Comparison of ENCODE assay signal across 1 cellular context in the genomic region with DNA sequence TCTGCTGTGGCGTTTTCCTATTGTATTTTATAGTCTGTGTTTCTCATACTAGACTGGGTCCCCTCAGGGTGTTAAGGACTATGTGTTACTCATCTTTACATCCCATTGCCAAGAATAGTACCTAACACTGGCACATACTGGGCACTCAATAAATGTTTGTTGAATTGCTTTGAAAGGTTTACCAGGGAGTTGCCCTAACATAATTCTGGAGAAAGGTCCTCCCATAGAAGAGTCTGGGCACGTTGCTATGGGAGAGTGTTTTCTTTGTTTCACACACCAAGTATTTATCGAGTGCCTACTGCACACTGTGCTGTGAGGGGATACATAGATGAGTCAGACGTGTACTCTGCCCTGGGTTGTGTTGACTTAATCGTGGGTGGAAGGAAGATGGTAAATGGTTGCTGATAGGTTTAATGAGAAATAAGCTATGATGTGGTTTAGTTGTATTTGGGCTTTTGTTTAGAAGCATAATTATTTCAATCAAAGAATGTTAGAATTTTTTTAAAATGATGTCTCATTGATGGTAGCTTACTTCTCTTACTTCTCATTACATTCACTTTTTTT.
TF ChIP-seq lines count a peak whose summit lies in the region.

No MANE protein-coding gene starts in this region.

TF ChIP-seq in GM23338, 12 proteins besides CTCF, POLR2A, EP300 and RAD21 (continued from another document):
- TF ChIP-seq, protein P1, sequence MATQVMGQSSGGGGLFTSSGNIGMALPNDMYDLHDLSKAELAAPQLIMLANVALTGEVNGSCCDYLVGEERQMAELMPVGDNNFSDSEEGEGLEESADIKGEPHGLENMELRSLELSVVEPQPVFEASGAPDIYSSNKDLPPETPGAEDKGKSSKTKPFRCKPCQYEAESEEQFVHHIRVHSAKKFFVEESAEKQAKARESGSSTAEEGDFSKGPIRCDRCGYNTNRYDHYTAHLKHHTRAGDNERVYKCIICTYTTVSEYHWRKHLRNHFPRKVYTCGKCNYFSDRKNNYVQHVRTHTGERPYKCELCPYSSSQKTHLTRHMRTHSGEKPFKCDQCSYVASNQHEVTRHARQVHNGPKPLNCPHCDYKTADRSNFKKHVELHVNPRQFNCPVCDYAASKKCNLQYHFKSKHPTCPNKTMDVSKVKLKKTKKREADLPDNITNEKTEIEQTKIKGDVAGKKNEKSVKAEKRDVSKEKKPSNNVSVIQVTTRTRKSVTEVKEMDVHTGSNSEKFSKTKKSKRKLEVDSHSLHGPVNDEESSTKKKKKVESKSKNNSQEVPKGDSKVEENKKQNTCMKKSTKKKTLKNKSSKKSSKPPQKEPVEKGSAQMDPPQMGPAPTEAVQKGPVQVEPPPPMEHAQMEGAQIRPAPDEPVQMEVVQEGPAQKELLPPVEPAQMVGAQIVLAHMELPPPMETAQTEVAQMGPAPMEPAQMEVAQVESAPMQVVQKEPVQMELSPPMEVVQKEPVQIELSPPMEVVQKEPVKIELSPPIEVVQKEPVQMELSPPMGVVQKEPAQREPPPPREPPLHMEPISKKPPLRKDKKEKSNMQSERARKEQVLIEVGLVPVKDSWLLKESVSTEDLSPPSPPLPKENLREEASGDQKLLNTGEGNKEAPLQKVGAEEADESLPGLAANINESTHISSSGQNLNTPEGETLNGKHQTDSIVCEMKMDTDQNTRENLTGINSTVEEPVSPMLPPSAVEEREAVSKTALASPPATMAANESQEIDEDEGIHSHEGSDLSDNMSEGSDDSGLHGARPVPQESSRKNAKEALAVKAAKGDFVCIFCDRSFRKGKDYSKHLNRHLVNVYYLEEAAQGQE (IDR thresholded peaks at IDR 0.05; ENCODE audit: unreplicated experiment) = no peak
- TF ChIP-seq EZH2phosphoT487 (IDR thresholded peaks at IDR 0.05; ENCODE audit: unreplicated experiment) (no peak), NANOG (IDR thresholded peaks at IDR 0.05; ENCODE audit: borderline replicate concordance) (no peak)
